Comparison of ENCODE assay signal across 19 cellular contexts in the genomic region with DNA sequence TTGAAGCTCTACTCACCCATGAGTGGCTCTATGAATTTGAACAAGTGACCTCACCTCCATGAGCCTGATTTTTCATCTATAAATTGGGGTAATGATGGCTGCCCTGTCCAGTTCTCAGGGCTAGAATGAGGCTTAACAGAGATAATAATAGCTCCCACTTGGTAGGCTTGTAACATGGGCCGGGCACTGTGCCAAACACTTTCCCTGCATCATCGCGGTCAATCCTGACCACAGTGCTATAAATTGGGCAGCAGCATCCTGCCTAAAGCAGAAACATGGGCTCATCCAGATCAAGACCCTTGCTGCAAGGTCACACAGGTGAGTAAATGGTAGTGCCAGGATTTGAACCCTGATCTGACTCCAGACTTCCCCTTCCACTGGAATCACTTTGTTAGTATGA. TPM values are rescaled to one million over a fixed set of nuclear protein-coding genes. Genes with fewer than 3 reads are reported as not detected.
DNase-seq lines count a peak whose midpoint lies in the region; ATAC-seq and TF ChIP-seq lines count a peak whose summit lies in the region.
"Had no signal": no experiment of that assay in that cellular context is flagged by ENCODE, and none has a peak within 500 bp of the region (broad histone marks: within the 10 kb centered on the region; RNA-seq: fewer than 3 reads in every experiment).

No MANE protein-coding gene starts in this region.

- H3K4me1 ChIP-seq in spleen = peaks cover 0 to 8% (median 5%) of the 10 kb centered on the region in 6 donors
- H3K4me1 ChIP-seq: gastrocnemius medialis had no signal

- no peak for ATAC-seq in HG03039 (IDR thresholded peaks at IDR 0.05; ENCODE audit: unreplicated experiment)
- ATAC-seq: gastrocnemius medialis, T-cell, WTC11 had no signal

- TF ChIP-seq CTCF in spleen (IDR thresholded peaks at IDR 0.05 in 8 of 11, conservative IDR thresholded peaks at IDR 0.05 in 3 of 11) = no peak

- H3K9me3 ChIP-seq in MG63 (no peaks in the 10 kb centered on the region), spleen (peaks cover 0 to 9% (median 2%) of the 10 kb centered on the region in 8 donors)
- H3K9me3 ChIP-seq: gastrocnemius medialis, transverse colon had no signal

- H3K27ac ChIP-seq in spleen = no peak overlapping the region
- H3K27ac ChIP-seq: coronary artery, gastrocnemius medialis, transverse colon had no signal

- no peak for TF ChIP-seq POLR2A in spleen (IDR thresholded peaks at IDR 0.05)

- H3K27me3 ChIP-seq in MG63 (no peaks in the 10 kb centered on the region), spleen (replicated peaks in 1 of 7) (no peaks in the 10 kb centered on the region)
- H3K27me3 ChIP-seq: gastrocnemius medialis, transverse colon had no signal

- WGBS in spleen, 5 donors = 14 to 51% (median 23%) methylated on average over 3 of the region's 3 CpGs

- no peaks in the 10 kb centered on the region for H3K36me3 ChIP-seq in MG63
- H3K36me3 ChIP-seq in spleen = no peaks in the 10 kb centered on the region
- H3K36me3 ChIP-seq: gastrocnemius medialis, transverse colon had no signal

- H3K4me3 ChIP-seq in MG63 = no peak overlapping the region
- H3K4me3 ChIP-seq in spleen = no peak overlapping the region
- H3K4me3 ChIP-seq: coronary artery, gastrocnemius medialis, transverse colon had no signal

- peak; percentile 42 for DNase-seq in EL
- DNase-seq in MG63 = peak; percentile 48
- DNase-seq in amniotic epithelial cell (ENCODE audit: low read depth) = peak; percentile 47
- peak; percentile 10 for DNase-seq in foreskin melanocyte
- no peak for DNase-seq in NCI-H187 treated with DMSO at 0.1 percent for 48 hours (lab: John Stamatoyannopoulos, UW)
- DNase-seq in spleen = no peak
- DNase-seq in NCI-H146 treated with DMSO at 0.1 percent for 48 hours (lab: John Stamatoyannopoulos, UW; ENCODE audit: unreplicated experiment) = no peak
- DNase-seq: activated CD4-positive, alpha-beta memory T cell treated with anti-CD3 and anti-CD28 coated beads, Interleukin-2, amount 10 ng/mL, durations not matched to agents 7 days and 5 days; activated naive CD4-positive, alpha-beta T cell treated with anti-CD3 and anti-CD28 coated beads for 36 hours; AML-193; gastrocnemius medialis; midbrain; NCI-H1694 treated with DMSO at 0.1 percent for 48 hours; NCI-H2227 treated with DMSO at 0.1 percent for 48 hours; T-cell; transverse colon had no signal

- intact Hi-C loops in spleen (cut with DNase I; ENCODE audit: low total_unique reads) = no loop called here

RNA-seq across cellular contexts. Expression of a gene that starts 12.8 kb away (rescaled TPM):
- total RNA-seq in MG63 (2014; rRNA removed; shearing (Covaris generic); ENCODE audit: low replicate concordance) = 1.4 and 7.2 TPM in 2 replicates
- total RNA-seq in spleen = 1 to 10 TPM in 1 of 7 donors, under 1 TPM in 4, not detected in 2; 0.09 to 2.0 (median 0.39) TPM
- polyA plus RNA-seq in spleen = under 1 TPM; 0.18 to 0.33 (median 0.19) TPM
- total RNA-seq: gastrocnemius medialis, transverse colon had no signal

Comparison
In these comparisons a context has a peak if more than half of its experiments do, and no peak if none do; other contexts are left out.
1. DNase-seq: peak in EL (single experiment), MG63 (single experiment), amniotic epithelial cell (single experiment) and foreskin melanocyte (single experiment); none in NCI-H187 treated with DMSO at 0.1 percent for 48 hours (single experiment), spleen (single experiment) and NCI-H146 treated with DMSO at 0.1 percent for 48 hours (single experiment).